Comparison of ENCODE assay signal across 8 cellular contexts in genomic region chr22:37519268-37520195, GRCh38.
A peak's percentile ranks its signal among the peaks of the same experiment; 100 is the strongest.
DNase-seq lines count a peak whose midpoint lies in the region; ATAC-seq and TF ChIP-seq lines count a peak whose summit lies in the region.

Gene CARD10, minus strand, starts transcription at chr22:37519415. Its CDS starts 215 bp downstream, at chr22:37519200.

- DNase-seq in DMS 273 (lab: John Stamatoyannopoulos, UW; ENCODE audit: unreplicated experiment) (peak; percentile 50), DMS 273 treated with DMSO at 0.1 percent for 48 hours (lab: John Stamatoyannopoulos, UW) (no peak), RPMI8226 (peak; percentile 69), DMS79 treated with DMSO at 0.1 percent for 48 hours (lab: John Stamatoyannopoulos, UW) (no peak)
- DNase-seq in effector memory CD8-positive, alpha-beta T cell = no peak

- peaks cover 41 to 47% of the 10 kb centered on the region in 2 donors for H3K27me3 Mint-ChIP-seq in effector memory CD8-positive, alpha-beta T cell

- H3K36me3 Mint-ChIP-seq in effector memory CD8-positive, alpha-beta T cell (ENCODE audit: insufficient read depth) = no peaks in the 10 kb centered on the region

- H3K27me3 ChIP-seq in mucosa of rectum (ENCODE audit: control insufficient read depth in 2 of 2, insufficient read depth in 2 of 2, low read length in 2 of 2) = no peaks in the 10 kb centered on the region

- peaks cover 22 to 35% of the 10 kb centered on the region in 2 donors for H3K4me1 ChIP-seq in mucosa of rectum (ENCODE audit: control insufficient read depth in 2 of 2, insufficient read depth in 2 of 2, low read length in 2 of 2)

- H3K4me3 ChIP-seq in mucosa of rectum (ENCODE audit: low read length in 2 of 2) = peak within 1 kb of the TSS; percentile 78 to 90

- H3K4me3 Mint-ChIP-seq in effector memory CD8-positive, alpha-beta T cell = peak within 1 kb of the TSS; percentile 73 to 77

- H3K9me3 ChIP-seq in mucosa of rectum (ENCODE audit: control insufficient read depth in 2 of 2, low read length in 2 of 2) = no peaks in the 10 kb centered on the region

- no peak within 1 kb of the TSS for H3K27ac Mint-ChIP-seq in effector memory CD8-positive, alpha-beta T cell

- peaks cover 5 to 8% of the 10 kb centered on the region in 2 donors for H3K4me1 Mint-ChIP-seq in effector memory CD8-positive, alpha-beta T cell (ENCODE audit: low read depth in 2 of 2)

- no peak for TF ChIP-seq POLR2A in GM18505 (IDR thresholded peaks at IDR 0.05; ENCODE audit: borderline replicate concordance, extremely low read depth, insufficient read depth, insufficient read length)

- peak within 1 kb of the TSS; percentile 79 to 97 for H3K9ac ChIP-seq in mucosa of rectum (ENCODE audit: low read depth in 1 of 2, low read length in 2 of 2)

- no peaks in the 10 kb centered on the region for H3K9me3 Mint-ChIP-seq in effector memory CD8-positive, alpha-beta T cell

- H3K36me3 ChIP-seq in mucosa of rectum (ENCODE audit: control insufficient read depth in 2 of 2, insufficient read depth in 2 of 2, low read length in 2 of 2) = peaks cover 9 to 11% of the 10 kb centered on the region in 2 donors

- ATAC-seq in effector memory CD8-positive, alpha-beta T cell (replicated peaks) = peak; percentile 83
- no peak for ATAC-seq in GM18505 (IDR thresholded peaks at IDR 0.05; ENCODE audit: unreplicated experiment)
- no peak for ATAC-seq in HG02798 (IDR thresholded peaks at IDR 0.05; ENCODE audit: poor library complexity, unreplicated experiment)

- peak within 1 kb of the TSS; percentile 77 to 80 for H3K27ac ChIP-seq in mucosa of rectum (ENCODE audit: low read depth in 2 of 2, low read length in 2 of 2)

Comparison
In these comparisons a context has a peak if more than half of its experiments do, and no peak if none do; other contexts are left out.
1. DNase-seq: peak in DMS 273 (single experiment) and RPMI8226 (single experiment); none in DMS 273 treated with DMSO at 0.1 percent for 48 hours (single experiment), effector memory CD8-positive, alpha-beta T cell (0 of 3) and DMS79 treated with DMSO at 0.1 percent for 48 hours (single experiment).